ENCODE assay signal across 10 cellular contexts in the genomic region with DNA sequence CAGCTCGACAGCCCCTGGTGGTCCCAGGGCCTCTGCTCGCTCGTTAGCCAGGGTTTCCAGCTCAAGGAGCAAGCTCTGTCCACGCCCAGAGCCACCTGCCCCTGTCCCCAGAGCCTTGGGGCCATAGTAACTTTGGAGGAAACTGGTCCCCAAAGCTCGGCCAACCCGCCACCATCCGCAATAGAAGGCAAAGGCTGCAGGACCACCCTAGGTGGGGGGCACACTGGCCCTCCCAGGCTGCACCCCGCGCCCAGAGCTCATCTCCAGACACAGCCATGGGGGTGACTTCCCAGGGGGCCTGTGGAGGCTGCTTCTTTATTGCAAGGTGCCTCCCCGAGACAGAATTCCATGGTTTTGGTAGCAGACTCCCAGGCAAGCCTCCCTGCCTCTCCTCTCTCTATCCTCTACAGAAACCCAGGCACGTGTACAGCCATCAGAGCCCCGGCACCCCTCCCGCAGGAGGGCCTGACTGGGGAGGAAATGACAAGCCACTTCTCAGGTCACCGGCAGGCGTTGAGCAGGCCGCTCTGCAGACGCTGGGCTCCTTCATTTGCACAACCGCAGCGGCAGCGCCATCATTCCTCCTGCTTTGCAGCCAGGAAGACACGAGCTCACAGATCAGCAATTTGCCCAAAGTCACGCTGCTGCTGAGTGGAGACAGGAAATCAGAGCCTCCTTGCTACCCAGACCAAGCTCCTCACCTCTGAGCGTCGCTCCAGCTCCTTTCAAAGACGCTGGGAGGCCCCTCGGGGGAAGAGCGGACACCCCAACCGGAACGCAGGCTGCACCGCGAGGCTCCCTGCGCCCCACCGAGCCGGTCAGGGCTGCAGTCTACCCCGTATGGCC.
DNase-seq lines count a peak whose midpoint lies in the region; ATAC-seq and TF ChIP-seq lines count a peak whose summit lies in the region.
"Had no signal": no experiment of that assay in that cellular context is flagged by ENCODE, and none has a peak within 500 bp of the region (broad histone marks: within the 10 kb centered on the region; RNA-seq: fewer than 3 reads in every experiment).

No MANE protein-coding gene starts in this region.

- H3K4me3 Mint-ChIP-seq in activated CD8-positive, alpha-beta T cell treated with anti-CD3 and anti-CD28 coated beads for 36 hours, result no peak overlapping the region

- H3K4me1 ChIP-seq in sigmoid colon, result peaks cover 0 to 25% (median 16%) of the 10 kb centered on the region in 4 donors
- H3K4me1 ChIP-seq: esophagus squamous epithelium had no signal

- peak overlapping the region in 2 of 4 donors; percentile 15 to 37 for H3K27ac ChIP-seq in sigmoid colon
- H3K27ac ChIP-seq: esophagus squamous epithelium had no signal

- H3K9me3 Mint-ChIP-seq in activated CD8-positive, alpha-beta T cell treated with anti-CD3 and anti-CD28 coated beads for 36 hours, result no peaks in the 10 kb centered on the region

- peak overlapping the region; percentile 70 for H3K27ac Mint-ChIP-seq in activated CD8-positive, alpha-beta T cell treated with anti-CD3 and anti-CD28 coated beads for 36 hours

- POLR2A ChIA-PET in activated CD8-positive, alpha-beta T cell treated with anti-CD3 and anti-CD28 coated beads for 36 hours (lab: Charles Lee), result interaction anchor here (1.2 kb wide), 1 partner anchor 15 kb away, joined by 3 read pairs; no protein-coding TSS in a partner anchor

- H3K36me3 Mint-ChIP-seq in activated CD8-positive, alpha-beta T cell treated with anti-CD3 and anti-CD28 coated beads for 36 hours (ENCODE audit: low read depth), result no peaks in the 10 kb centered on the region

- ATAC-seq in GM19467 (IDR thresholded peaks at IDR 0.05; ENCODE audit: unreplicated experiment) (peak; percentile 58), HG03135 (IDR thresholded peaks at IDR 0.05; ENCODE audit: unreplicated experiment) (no peak)
- ATAC-seq in activated CD8-positive, alpha-beta T cell treated with anti-CD3 and anti-CD28 coated beads for 36 hours, result peak; percentile 81

- no peak overlapping the region for H3K4me3 ChIP-seq in sigmoid colon
- H3K4me3 ChIP-seq: esophagus squamous epithelium had no signal

- 49 to 88% methylated on average over 35 of the region's 35 CpGs for WGBS in sigmoid colon, 2 donors

- no peaks in the 10 kb centered on the region for H3K27me3 Mint-ChIP-seq in activated CD8-positive, alpha-beta T cell treated with anti-CD3 and anti-CD28 coated beads for 36 hours

- no peak for TF ChIP-seq CTCF in activated CD8-positive, alpha-beta T cell treated with anti-CD3 and anti-CD28 coated beads for 36 hours (IDR thresholded peaks at IDR 0.05)
- no peak for TF ChIP-seq CTCF in sigmoid colon (IDR thresholded peaks at IDR 0.05)

- TF ChIP-seq POLR2A in sigmoid colon (IDR thresholded peaks at IDR 0.05), result no peak

- H3K9me3 ChIP-seq in sigmoid colon, result no peaks in the 10 kb centered on the region
- H3K9me3 ChIP-seq: esophagus squamous epithelium had no signal

- CTCF ChIA-PET in activated CD8-positive, alpha-beta T cell treated with anti-CD3 and anti-CD28 coated beads for 36 hours (lab: Charles Lee), result interaction anchor here (1.9 to 4.0 kb wide), 2 partner anchors 10 to 48 kb away, joined by 8 to 20 read pairs; no protein-coding TSS in a partner anchor

- intact Hi-C loops in activated CD8-positive, alpha-beta T cell treated with anti-CD3 and anti-CD28 coated beads for 36 hours (cut with micrococcal nuclease), result no loop called here
- intact Hi-C loops in head of caudate nucleus (cut with DNase I), result no loop called here
- intact Hi-C loops in sigmoid colon (cut with DNase I), result no loop called here

- TF ChIP-seq EP300 in sigmoid colon (IDR thresholded peaks at IDR 0.05), result no peak

- H3K27me3 ChIP-seq in sigmoid colon, result no peaks in the 10 kb centered on the region
- H3K27me3 ChIP-seq: esophagus squamous epithelium had no signal

- H3K4me1 Mint-ChIP-seq in activated CD8-positive, alpha-beta T cell treated with anti-CD3 and anti-CD28 coated beads for 36 hours (ENCODE audit: low read depth), result peaks cover 8% of the 10 kb centered on the region

- DNase-seq in activated CD8-positive, alpha-beta T cell treated with anti-CD3 and anti-CD28 coated beads for 36 hours, result peak; percentile 52
- DNase-seq in head of caudate nucleus (peak in 41 of 42 donors; percentile 12 to 76 (median 48)), sigmoid colon (peak; percentile 62), NCI-H1417 treated with DMSO at 0.1 percent for 48 hours (lab: John Stamatoyannopoulos, UW) (no peak), NCI-H524 treated with DMSO at 0.1 percent for 48 hours (lab: John Stamatoyannopoulos, UW) (no peak), SHP77 treated with DMSO at 0.1 percent for 48 hours (lab: John Stamatoyannopoulos, UW) (no peak)
- DNase-seq: esophagus squamous epithelium; stimulated activated naive CD4-positive, alpha-beta T cell treated with Interleukin-2 at 50 U/mL for 16 hours had no signal

- no peaks in the 10 kb centered on the region for H3K36me3 ChIP-seq in sigmoid colon
- H3K36me3 ChIP-seq: esophagus squamous epithelium had no signal

Comparison
In these comparisons a context has a peak if more than half of its experiments do, and no peak if none do; other contexts are left out.
1. DNase-seq: peak in activated CD8-positive, alpha-beta T cell treated with anti-CD3 and anti-CD28 coated beads for 36 hours (single experiment), head of caudate nucleus (41 of 42) and sigmoid colon (single experiment); none in NCI-H1417 treated with DMSO at 0.1 percent for 48 hours (single experiment), NCI-H524 treated with DMSO at 0.1 percent for 48 hours (single experiment) and SHP77 treated with DMSO at 0.1 percent for 48 hours (single experiment).